ENCODE assay signal across 16 cellular contexts in the genomic region with DNA sequence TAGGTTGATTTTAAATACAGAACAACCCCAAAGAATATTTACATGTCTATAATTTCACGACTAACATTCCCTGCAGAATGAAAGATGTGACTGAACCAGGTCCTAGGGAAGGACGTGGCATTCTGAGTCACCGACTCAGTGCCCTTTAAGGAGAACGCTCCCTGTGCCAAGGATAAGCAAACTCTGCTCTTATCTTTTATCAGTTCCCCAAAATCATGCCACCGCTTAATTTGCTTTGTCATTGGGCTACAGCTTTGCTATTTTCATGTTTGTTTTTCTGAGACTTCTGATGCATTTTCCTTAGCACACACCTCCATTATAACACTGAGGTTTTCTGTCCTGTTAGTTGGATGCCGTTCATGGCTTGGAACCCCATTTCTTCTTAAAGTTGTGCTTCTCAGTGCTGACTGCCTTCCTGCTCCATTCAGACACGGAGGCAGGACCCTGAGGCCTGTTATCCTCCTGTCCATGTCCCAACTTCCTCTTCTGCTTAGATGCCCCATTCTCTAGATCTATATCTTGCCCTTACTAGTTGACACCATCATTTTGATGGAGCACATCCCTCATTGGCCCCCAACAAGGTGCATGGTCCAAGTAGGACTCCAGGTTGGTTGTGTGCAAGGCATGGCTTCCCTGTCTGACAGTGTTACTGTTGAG. TPM values are rescaled to one million over a fixed set of nuclear protein-coding genes. Genes with fewer than 3 reads are reported as not detected.
A peak's percentile ranks its signal among the peaks of the same experiment; 100 is the strongest.
DNase-seq lines count a peak whose midpoint lies in the region; ATAC-seq lines count a peak whose summit lies in the region.
"Had no signal": no experiment of that assay in that cellular context is flagged by ENCODE, and none has a peak within 500 bp of the region (broad histone marks: within the 10 kb centered on the region; RNA-seq: fewer than 3 reads in every experiment).

No MANE protein-coding gene starts in this region.

- H3K4me3 Mint-ChIP-seq in CD4-positive, CD25-positive, alpha-beta regulatory T cell: no peak overlapping the region
- peak overlapping the region in 2 of 4 donors; percentile 1 to 39 for H3K4me3 Mint-ChIP-seq in IgD-negative memory B cell
- peak overlapping the region in 1 of 3 donors; percentile 61 for H3K4me3 Mint-ChIP-seq in T-cell
- H3K4me3 Mint-ChIP-seq in naive thymus-derived CD4-positive, alpha-beta T cell: peak overlapping the region in 9 of 10 donors; percentile 6 to 72 (median 21)
- H3K4me3 Mint-ChIP-seq: HFFc6 had no signal

- CTCF ChIA-PET in T-cell (lab: Charles Lee): interaction anchor here (1.3 to 1.5 kb wide), 2 partner anchors 20 to 40 kb away, joined by 3 to 6 read pairs; no protein-coding TSS in a partner anchor
- CTCF ChIA-PET in naive thymus-derived CD4-positive, alpha-beta T cell (lab: Charles Lee): interaction anchor here (1.9 to 2.4 kb wide), 2 partner anchors 8 to 40 kb away, joined by 4 to 7 read pairs; no protein-coding TSS in a partner anchor

- no peaks in the 10 kb centered on the region for H3K27me3 Mint-ChIP-seq in CD4-positive, CD25-positive, alpha-beta regulatory T cell
- H3K27me3 Mint-ChIP-seq in IgD-negative memory B cell (no peaks in the 10 kb centered on the region), T-cell (no peaks in the 10 kb centered on the region)
- H3K27me3 Mint-ChIP-seq in naive thymus-derived CD4-positive, alpha-beta T cell: no peaks in the 10 kb centered on the region

- H3K27ac Mint-ChIP-seq in CD4-positive, CD25-positive, alpha-beta regulatory T cell: peak overlapping the region; percentile 21 to 95 (median 73)
- peak overlapping the region in 2 of 3 donors; percentile 73 for H3K27ac Mint-ChIP-seq in IgD-negative memory B cell
- H3K27ac Mint-ChIP-seq in T-cell: peak overlapping the region; percentile 41 to 90
- H3K27ac Mint-ChIP-seq in naive thymus-derived CD4-positive, alpha-beta T cell: peak overlapping the region; percentile 11 to 91 (median 75)
- H3K27ac Mint-ChIP-seq: HFFc6 had no signal

- H3K4me1 Mint-ChIP-seq in CD4-positive, CD25-positive, alpha-beta regulatory T cell: peaks cover 25 to 79% (median 52%) of the 10 kb centered on the region in 4 donors
- H3K4me1 Mint-ChIP-seq in IgD-negative memory B cell (peaks cover 38 to 58% (median 47%) of the 10 kb centered on the region in 3 donors), T-cell (peaks cover 80 to 91% (median 83%) of the 10 kb centered on the region in 3 donors)
- peaks cover 56 to 95% (median 78%) of the 10 kb centered on the region in 7 donors for H3K4me1 Mint-ChIP-seq in naive thymus-derived CD4-positive, alpha-beta T cell

- peaks cover 0 to 2% (median 0%) of the 10 kb centered on the region in 7 donors for H3K9me3 Mint-ChIP-seq in CD4-positive, CD25-positive, alpha-beta regulatory T cell
- H3K9me3 Mint-ChIP-seq in IgD-negative memory B cell (no peaks in the 10 kb centered on the region), T-cell (peaks cover 0 to 3% (median 0%) of the 10 kb centered on the region in 3 donors)
- H3K9me3 Mint-ChIP-seq in naive thymus-derived CD4-positive, alpha-beta T cell: no peaks in the 10 kb centered on the region

- no peak overlapping the region for H3K27ac ChIP-seq in CD4-positive, CD25-positive, alpha-beta regulatory T cell (ENCODE audit: insufficient read depth, low read length, poor library complexity, severe bottlenecking)
- H3K27ac ChIP-seq in naive thymus-derived CD4-positive, alpha-beta T cell (ENCODE audit: low read depth, low read length): no peak overlapping the region
- H3K27ac ChIP-seq: pancreas, transverse colon had no signal

- intact Hi-C loops in naive thymus-derived CD4-positive, alpha-beta T cell (cut with micrococcal nuclease): no loop called here

- peaks cover 40% of the 10 kb centered on the region for H3K4me1 ChIP-seq in CD4-positive, CD25-positive, alpha-beta regulatory T cell (ENCODE audit: control insufficient read depth, insufficient read depth, low read length, poor library complexity, severe bottlenecking)
- H3K4me1 ChIP-seq in naive thymus-derived CD4-positive, alpha-beta T cell (ENCODE audit: control insufficient read depth in 2 of 2, insufficient read depth in 2 of 2, low read length in 2 of 2): peaks cover 14 to 60% of the 10 kb centered on the region in 2 donors

- POLR2A ChIA-PET in T-cell (lab: Charles Lee): no interaction called here
- POLR2A ChIA-PET in naive thymus-derived CD4-positive, alpha-beta T cell (lab: Charles Lee): interaction anchor here (0.6 to 3.0 kb wide), 10 partner anchors 10 to 31 kb away, joined by 3 to 31 read pairs (median 3); no protein-coding TSS in a partner anchor

- H3K9me3 ChIP-seq in CD4-positive, CD25-positive, alpha-beta regulatory T cell (ENCODE audit: control insufficient read depth in 2 of 2, low read length in 2 of 2): no peaks in the 10 kb centered on the region
- H3K9me3 ChIP-seq in naive thymus-derived CD4-positive, alpha-beta T cell (ENCODE audit: control insufficient read depth in 2 of 3, low read length in 3 of 3): no peaks in the 10 kb centered on the region
- H3K9me3 ChIP-seq: left lung, pancreas, transverse colon had no signal

- ATAC-seq in CD4-positive, CD25-positive, alpha-beta regulatory T cell (ENCODE audit: low read depth in 2 of 2): no peak
- ATAC-seq in T-cell (replicated peaks in 1 of 4): peak in 1 of 4 experiments; percentile 15
- peak; percentile 62 for ATAC-seq in naive thymus-derived CD4-positive, alpha-beta T cell
- ATAC-seq in HG03108 (IDR thresholded peaks at IDR 0.05; ENCODE audit: unreplicated experiment): no peak
- no peak for ATAC-seq in HG03571 (IDR thresholded peaks at IDR 0.05; ENCODE audit: unreplicated experiment)
- ATAC-seq: left lung, pancreas had no signal

- H3K4me3 ChIP-seq in CD4-positive, CD25-positive, alpha-beta regulatory T cell (ENCODE audit: low read depth, low read length): no peak overlapping the region
- no peak overlapping the region for H3K4me3 ChIP-seq in naive thymus-derived CD4-positive, alpha-beta T cell (ENCODE audit: low read length)
- H3K4me3 ChIP-seq: left lung, pancreas, transverse colon had no signal

- no peak for DNase-seq in CD4-positive, CD25-positive, alpha-beta regulatory T cell
- DNase-seq in T-cell: no peak
- no peak for DNase-seq in naive thymus-derived CD4-positive, alpha-beta T cell
- no peak for DNase-seq in HuH-7 (ENCODE audit: low spot score)
- DNase-seq: activated CD4-positive, alpha-beta T cell treated with anti-CD3 and anti-CD28 coated beads, Interleukin-2, amount 50 U/mL, for 48 hours; aorta; foreskin fibroblast; HFFc6; left lung; NCI-H1417; pancreas; SHP77; transverse colon had no signal

- no peaks in the 10 kb centered on the region for H3K27me3 ChIP-seq in CD4-positive, CD25-positive, alpha-beta regulatory T cell (ENCODE audit: control insufficient read depth, insufficient read depth, low read length)
- no peaks in the 10 kb centered on the region for H3K27me3 ChIP-seq in naive thymus-derived CD4-positive, alpha-beta T cell (ENCODE audit: control insufficient read depth in 2 of 2, insufficient read depth in 2 of 2, low read length in 2 of 2)
- H3K27me3 ChIP-seq: left lung, pancreas, transverse colon had no signal

- H3K36me3 Mint-ChIP-seq in CD4-positive, CD25-positive, alpha-beta regulatory T cell: no peaks in the 10 kb centered on the region
- H3K36me3 Mint-ChIP-seq in IgD-negative memory B cell (no peaks in the 10 kb centered on the region), T-cell (no peaks in the 10 kb centered on the region)
- peaks cover 0 to 6% (median 0%) of the 10 kb centered on the region in 5 donors for H3K36me3 Mint-ChIP-seq in naive thymus-derived CD4-positive, alpha-beta T cell

- H3K36me3 ChIP-seq in CD4-positive, CD25-positive, alpha-beta regulatory T cell (ENCODE audit: control insufficient read depth, insufficient read depth, low read length): no peaks in the 10 kb centered on the region
- H3K36me3 ChIP-seq in naive thymus-derived CD4-positive, alpha-beta T cell (ENCODE audit: control insufficient read depth in 2 of 3, insufficient read depth in 3 of 3, low read length in 3 of 3): no peaks in the 10 kb centered on the region
- H3K36me3 ChIP-seq: left lung, pancreas, transverse colon had no signal

RNA-seq across cellular contexts. Expression of a gene that starts 11.2 kb away (rescaled TPM):
- total RNA-seq in CD4-positive, CD25-positive, alpha-beta regulatory T cell: 480 TPM
- polyA plus RNA-seq in CD4-positive, CD25-positive, alpha-beta regulatory T cell: 100 to 1,000 TPM in 1 of 4 donors, 10 to 100 TPM in 3; 67.5 to 108 (median 90.2) TPM
- 35.3 TPM for polyA plus RNA-seq in IgD-negative memory B cell
- total RNA-seq in T-cell: 100 to 1,000 TPM; 347 to 585 (median 434) TPM
- total RNA-seq in naive thymus-derived CD4-positive, alpha-beta T cell: 100 to 1,000 TPM; 389 to 465 (median 460) TPM
- polyA plus RNA-seq in naive thymus-derived CD4-positive, alpha-beta T cell: 100 to 1,000 TPM; 114 to 268 TPM
- total RNA-seq: HFFc6 had no signal

Comparison
In these comparisons a context has a peak if more than half of its experiments do, and no peak if none do; other contexts are left out.
1. H3K4me3 Mint-ChIP-seq: peak in naive thymus-derived CD4-positive, alpha-beta T cell (9 of 10); none in CD4-positive, CD25-positive, alpha-beta regulatory T cell (0 of 4).
2. Peak in every context shown above with its lines, with median percentiles within 50 percentile points of each other: H3K27ac Mint-ChIP-seq.